16 cellular contexts compared by ENCODE assay signal in genomic region chr12:109988274-109988673, GRCh38. TPM values are rescaled to one million over a fixed set of nuclear protein-coding genes. Genes with fewer than 3 reads are reported as not detected.
DNase-seq lines count a peak whose midpoint lies in the region; ATAC-seq and TF ChIP-seq lines count a peak whose summit lies in the region.
"Had no signal": no experiment of that assay in that cellular context is flagged by ENCODE, and none has a peak within 500 bp of the region (broad histone marks: within the 10 kb centered on the region; RNA-seq: fewer than 3 reads in every experiment).

No MANE protein-coding gene starts in this region.

- intact Hi-C loops in activated CD4-positive, alpha-beta T cell treated with anti-CD3 and anti-CD28 coated beads, Interleukin-2, amount 10 ng/mL, durations not matched to agents 24 days and 14 days (cut with micrococcal nuclease): loop anchor here (1.0 to 2.0 kb wide), 2 partner anchors 8 to 19 kb away; partner anchors contain the start of gene GIT2
- intact Hi-C loops in left ventricle myocardium inferior (cut with micrococcal nuclease) (no loop called here), cardiac septum (cut with DNase I) (no loop called here)

- H3K9me3 Mint-ChIP-seq in activated CD4-positive, alpha-beta T cell treated with anti-CD3 and anti-CD28 coated beads, Interleukin-2, amount 10 ng/mL, durations not matched to agents 24 days and 14 days: no peaks in the 10 kb centered on the region
- no peaks in the 10 kb centered on the region for H3K9me3 Mint-ChIP-seq in activated CD4-positive, alpha-beta memory T cell treated with anti-CD3 and anti-CD28 coated beads, Interleukin-2, amount 10 ng/mL, durations not matched to agents 7 days and 5 days
- H3K9me3 Mint-ChIP-seq in endothelial cell (ENCODE audit: unreplicated experiment): no peaks in the 10 kb centered on the region

- no peak for ATAC-seq in HG03025 (IDR thresholded peaks at IDR 0.05; ENCODE audit: low FRiP score, unreplicated experiment)
- ATAC-seq: HCT116 had no signal

- POLR2A ChIA-PET in activated CD4-positive, alpha-beta memory T cell treated with anti-CD3 and anti-CD28 coated beads, Interleukin-2, amount 10 ng/mL, durations not matched to agents 7 days and 5 days (lab: Charles Lee): interaction anchor here (0.6 to 2.3 kb wide), 2 partner anchors 11 to 15 kb away, joined by 3 to 11 read pairs; partner anchors contain the start of gene ANKRD13A

- H3K4me3 Mint-ChIP-seq in activated CD4-positive, alpha-beta T cell treated with anti-CD3 and anti-CD28 coated beads, Interleukin-2, amount 10 ng/mL, durations not matched to agents 24 days and 14 days: no peak overlapping the region
- H3K4me3 Mint-ChIP-seq in activated CD4-positive, alpha-beta memory T cell treated with anti-CD3 and anti-CD28 coated beads, Interleukin-2, amount 10 ng/mL, durations not matched to agents 7 days and 5 days: no peak overlapping the region
- H3K4me3 Mint-ChIP-seq in endothelial cell (ENCODE audit: unreplicated experiment): no peak overlapping the region

- no peaks in the 10 kb centered on the region for H3K27me3 ChIP-seq in left ventricle myocardium inferior (ENCODE audit: low read depth)
- no peaks in the 10 kb centered on the region for H3K27me3 ChIP-seq in tibial nerve

- TF ChIP-seq CTCF in left ventricle myocardium inferior (IDR thresholded peaks at IDR 0.05; ENCODE audit: borderline replicate concordance) (no peak), endothelial cell (IDR thresholded peaks at IDR 0.05; ENCODE audit: unreplicated experiment) (no peak), tibial nerve (IDR thresholded peaks at IDR 0.05) (no peak)

- no peak for TF ChIP-seq POLR2A in tibial nerve (IDR thresholded peaks at IDR 0.05)

- WGBS in tibial nerve, 2 donors: 87 to 91% methylated on average over 10 of the region's 10 CpGs

- no peaks in the 10 kb centered on the region for H3K27me3 Mint-ChIP-seq in activated CD4-positive, alpha-beta T cell treated with anti-CD3 and anti-CD28 coated beads, Interleukin-2, amount 10 ng/mL, durations not matched to agents 24 days and 14 days
- no peaks in the 10 kb centered on the region for H3K27me3 Mint-ChIP-seq in activated CD4-positive, alpha-beta memory T cell treated with anti-CD3 and anti-CD28 coated beads, Interleukin-2, amount 10 ng/mL, durations not matched to agents 7 days and 5 days
- no peaks in the 10 kb centered on the region for H3K27me3 Mint-ChIP-seq in endothelial cell (ENCODE audit: unreplicated experiment)

- TF ChIP-seq EP300 in tibial nerve (IDR thresholded peaks at IDR 0.05): no peak

- no peaks in the 10 kb centered on the region for H3K9me3 ChIP-seq in left ventricle myocardium inferior (replicated peaks)
- H3K9me3 ChIP-seq in tibial nerve: no peaks in the 10 kb centered on the region

- peak overlapping the region; percentile 86 for H3K27ac Mint-ChIP-seq in activated CD4-positive, alpha-beta T cell treated with anti-CD3 and anti-CD28 coated beads, Interleukin-2, amount 10 ng/mL, durations not matched to agents 24 days and 14 days
- peak overlapping the region; percentile 75 for H3K27ac Mint-ChIP-seq in activated CD4-positive, alpha-beta memory T cell treated with anti-CD3 and anti-CD28 coated beads, Interleukin-2, amount 10 ng/mL, durations not matched to agents 7 days and 5 days
- H3K27ac Mint-ChIP-seq in endothelial cell (ENCODE audit: unreplicated experiment): peak overlapping the region; percentile 30

- CTCF ChIA-PET in activated CD4-positive, alpha-beta memory T cell treated with anti-CD3 and anti-CD28 coated beads, Interleukin-2, amount 10 ng/mL, durations not matched to agents 7 days and 5 days (lab: Charles Lee): no interaction called here

- H3K4me3 ChIP-seq in left ventricle myocardium inferior (no peak overlapping the region), tibial nerve (no peak overlapping the region)

- peaks cover 45% of the 10 kb centered on the region for H3K4me1 Mint-ChIP-seq in activated CD4-positive, alpha-beta T cell treated with anti-CD3 and anti-CD28 coated beads, Interleukin-2, amount 10 ng/mL, durations not matched to agents 24 days and 14 days
- H3K4me1 Mint-ChIP-seq in activated CD4-positive, alpha-beta memory T cell treated with anti-CD3 and anti-CD28 coated beads, Interleukin-2, amount 10 ng/mL, durations not matched to agents 7 days and 5 days: peaks cover 56% of the 10 kb centered on the region
- H3K4me1 Mint-ChIP-seq in endothelial cell (ENCODE audit: unreplicated experiment): peaks cover 20% of the 10 kb centered on the region

- H3K4me1 ChIP-seq in left ventricle myocardium inferior (peaks cover 50% of the 10 kb centered on the region), tibial nerve (peaks cover 0 to 29% (median 3%) of the 10 kb centered on the region in 4 donors)

- peaks cover 64% of the 10 kb centered on the region for H3K36me3 Mint-ChIP-seq in activated CD4-positive, alpha-beta T cell treated with anti-CD3 and anti-CD28 coated beads, Interleukin-2, amount 10 ng/mL, durations not matched to agents 24 days and 14 days (ENCODE audit: low read depth)
- peaks cover 65% of the 10 kb centered on the region for H3K36me3 Mint-ChIP-seq in activated CD4-positive, alpha-beta memory T cell treated with anti-CD3 and anti-CD28 coated beads, Interleukin-2, amount 10 ng/mL, durations not matched to agents 7 days and 5 days (ENCODE audit: low read depth)
- peaks cover 22% of the 10 kb centered on the region for H3K36me3 Mint-ChIP-seq in endothelial cell (ENCODE audit: low read depth, unreplicated experiment)

- no peak for DNase-seq in activated CD4-positive, alpha-beta T cell treated with anti-CD3 and anti-CD28 coated beads, Interleukin-2, amount 10 ng/mL, durations not matched to agents 24 days and 14 days
- DNase-seq in activated CD4-positive, alpha-beta T cell treated with anti-CD3 and anti-CD28 coated beads, Interleukin-2, amount 50 U/mL, for 48 hours: no peak
- no peak for DNase-seq in left ventricle myocardium inferior
- DNase-seq in cardiac septum (ENCODE audit: low spot score): no peak
- DNase-seq in activated CD4-positive, alpha-beta memory T cell treated with anti-CD3 and anti-CD28 coated beads, Interleukin-2, amount 10 ng/mL, durations not matched to agents 7 days and 5 days: no peak
- no peak for DNase-seq in endothelial cell (ENCODE audit: low spot score)
- DNase-seq in tibial nerve (ENCODE audit: low spot score in 2 of 2): no peak
- DNase-seq: 8988T, C1 segment of cervical spinal cord, DMS 273 treated with DMSO at 0.1 percent for 48 hours, Kasumi-1, NCI-H1105 treated with DMSO at 0.1 percent for 48 hours, NCI-H187, NCI-H446 had no signal

- H3K36me3 ChIP-seq in left ventricle myocardium inferior (peaks cover 76% of the 10 kb centered on the region), tibial nerve (peaks cover 5 to 73% (median 28%) of the 10 kb centered on the region in 3 donors)

- H3K27ac ChIP-seq in left ventricle myocardium inferior (replicated peaks): peak overlapping the region; percentile 61
- peak overlapping the region in 2 of 4 donors; percentile 40 to 63 for H3K27ac ChIP-seq in tibial nerve

RNA-seq across cellular contexts. Expression of gene GIT2, which starts 7.9 kb away (rescaled TPM):
- total RNA-seq in activated CD4-positive, alpha-beta T cell treated with anti-CD3 and anti-CD28 coated beads, Interleukin-2, amount 10 ng/mL, durations not matched to agents 24 days and 14 days: 87.1 and 88.6 TPM in 2 replicates
- 50.5 TPM for total RNA-seq in left ventricle myocardium inferior
- total RNA-seq in cardiac septum: 31.2 TPM
- total RNA-seq in activated CD4-positive, alpha-beta memory T cell treated with anti-CD3 and anti-CD28 coated beads, Interleukin-2, amount 10 ng/mL, durations not matched to agents 7 days and 5 days: 100 to 1,000 TPM; 107 to 112 TPM
- 89.1 TPM for total RNA-seq in endothelial cell (ENCODE audit: unreplicated experiment)
- 10 to 100 TPM; 39.8 to 62.9 (median 55.5) TPM for total RNA-seq in tibial nerve

RNA-seq across cellular contexts. Expression of gene ANKRD13A, which starts 11.0 kb away (rescaled TPM):
- total RNA-seq in activated CD4-positive, alpha-beta T cell treated with anti-CD3 and anti-CD28 coated beads, Interleukin-2, amount 10 ng/mL, durations not matched to agents 24 days and 14 days: 60.6 and 62.5 TPM in 2 replicates
- 20.0 TPM for total RNA-seq in left ventricle myocardium inferior
- total RNA-seq in cardiac septum: 15.5 TPM
- total RNA-seq in activated CD4-positive, alpha-beta memory T cell treated with anti-CD3 and anti-CD28 coated beads, Interleukin-2, amount 10 ng/mL, durations not matched to agents 7 days and 5 days: 10 to 100 TPM; 84.3 to 85.2 TPM
- 55.4 TPM for total RNA-seq in endothelial cell (ENCODE audit: unreplicated experiment)
- total RNA-seq in tibial nerve: 10 to 100 TPM; 38.5 to 69.0 (median 51.7) TPM

Comparison
In these comparisons a context has a peak if more than half of its experiments do, and no peak if none do; other contexts are left out.
1. H3K27ac Mint-ChIP-seq: peak in every context shown above with its lines; median percentile 86 in activated CD4-positive, alpha-beta T cell treated with anti-CD3 and anti-CD28 coated beads, Interleukin-2, amount 10 ng/mL, durations not matched to agents 24 days and 14 days; 75 in activated CD4-positive, alpha-beta memory T cell treated with anti-CD3 and anti-CD28 coated beads, Interleukin-2, amount 10 ng/mL, durations not matched to agents 7 days and 5 days; 30 in endothelial cell.